ENCODE assay signal across 1 cellular context in genomic region chr17:58352018-58352842, GRCh38.
A peak's percentile ranks its signal among the peaks of the same experiment; 100 is the strongest.
TF ChIP-seq lines count a peak whose summit lies in the region.

SUPT4H1 (minus strand) TSS chr17:58352201; CDS start chr17:58352135, 66 bp downstream.

TF ChIP-seq in HEK293, 187 proteins besides CTCF, POLR2A, EP300 and RAD21 (continued from another document):
- TF ChIP-seq, protein P1, sequence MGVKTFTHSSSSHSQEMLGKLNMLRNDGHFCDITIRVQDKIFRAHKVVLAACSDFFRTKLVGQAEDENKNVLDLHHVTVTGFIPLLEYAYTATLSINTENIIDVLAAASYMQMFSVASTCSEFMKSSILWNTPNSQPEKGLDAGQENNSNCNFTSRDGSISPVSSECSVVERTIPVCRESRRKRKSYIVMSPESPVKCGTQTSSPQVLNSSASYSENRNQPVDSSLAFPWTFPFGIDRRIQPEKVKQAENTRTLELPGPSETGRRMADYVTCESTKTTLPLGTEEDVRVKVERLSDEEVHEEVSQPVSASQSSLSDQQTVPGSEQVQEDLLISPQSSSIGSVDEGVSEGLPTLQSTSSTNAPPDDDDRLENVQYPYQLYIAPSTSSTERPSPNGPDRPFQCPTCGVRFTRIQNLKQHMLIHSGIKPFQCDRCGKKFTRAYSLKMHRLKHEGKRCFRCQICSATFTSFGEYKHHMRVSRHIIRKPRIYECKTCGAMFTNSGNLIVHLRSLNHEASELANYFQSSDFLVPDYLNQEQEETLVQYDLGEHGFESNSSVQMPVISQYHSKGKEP (tag by site-specific recombination; IDR thresholded peaks at IDR 0.05) = peak; percentile 46; the same call in 1 of the 2 replicates
- TF ChIP-seq ZNF843 (tag by site-specific recombination; IDR thresholded peaks at IDR 0.05) (peak; percentile 29; the same call in 1 of the 2 replicates), ZNF146 (tag by site-specific recombination; IDR thresholded peaks at IDR 0.05) (no peak), ZNF114 (tag by site-specific recombination; IDR thresholded peaks at IDR 0.05) (no peak), ZNF423 (tag by site-specific recombination; IDR thresholded peaks at IDR 0.05) (0 out of 2 replicates have a peak, but pooled peaks have one; percentile 7), KLF10 (tag by site-specific recombination; IDR thresholded peaks at IDR 0.05) (peak; percentile 96), HOXD13 (CRISPR knock-in tag; IDR thresholded peaks at IDR 0.05; ENCODE audit: borderline replicate concordance) (0 out of 2 replicates have a peak, but pooled peaks have one; percentile 11), ZFP37 (tag by site-specific recombination; IDR thresholded peaks at IDR 0.05) (no peak), ZBTB8A (tag by site-specific recombination; IDR thresholded peaks at IDR 0.05) (peak; percentile 96), ZNF571 (tag by site-specific recombination; IDR thresholded peaks at IDR 0.05) (no peak), SP2 (tag by site-specific recombination; IDR thresholded peaks at IDR 0.05) (peak; percentile 89), ZBTB17 (tag by site-specific recombination; IDR thresholded peaks at IDR 0.05) (peak; percentile 75), ZNF341 (tag by site-specific recombination; IDR thresholded peaks at IDR 0.05; ENCODE audit: low read depth) (peak; percentile 64; the same call in 1 of the 2 replicates), ZNF660 (tag by site-specific recombination; IDR thresholded peaks at IDR 0.05) (peak; percentile 91), ZNF335 (tag by site-specific recombination; conservative IDR thresholded peaks at IDR 0.05) (peak; percentile 64), GLIS1 (tag by site-specific recombination; IDR thresholded peaks at IDR 0.05) (peak; percentile 67; the same call in 1 of the 2 replicates), ZNF830 (tag by site-specific recombination; IDR thresholded peaks at IDR 0.05; ENCODE audit: low read depth) (no peak), TCF7L2 (IDR thresholded peaks at IDR 0.05; ENCODE audit: borderline replicate concordance, low read depth, low read length) (peak; percentile 94), ZNF701 (tag by site-specific recombination; IDR thresholded peaks at IDR 0.05) (no peak), PRDM10 (tag by site-specific recombination; IDR thresholded peaks at IDR 0.05) (peak; percentile 93), ZNF239 (tag by site-specific recombination; IDR thresholded peaks at IDR 0.05) (no peak), ZNF548 (tag by site-specific recombination; IDR thresholded peaks at IDR 0.05) (no peak), SP7 (tag by site-specific recombination; IDR thresholded peaks at IDR 0.05) (peak; percentile 65), ZNF677 (tag by site-specific recombination; IDR thresholded peaks at IDR 0.05) (0 out of 2 replicates have a peak, but pooled peaks have one; percentile 27), ZNF791 (tag by site-specific recombination; IDR thresholded peaks at IDR 0.05) (no peak), ZNF792 (tag by site-specific recombination; IDR thresholded peaks at IDR 0.05) (no peak), YY1 (tag by site-specific recombination; IDR thresholded peaks at IDR 0.05) (peak; percentile 43; the same call in 1 of the 2 replicates), ZFP69B (tag by site-specific recombination; IDR thresholded peaks at IDR 0.05) (0 out of 2 replicates have a peak, but pooled peaks have one; percentile 34), ZNF19 (tag by site-specific recombination; IDR thresholded peaks at IDR 0.05; ENCODE audit: low read depth) (no peak), ZNF837 (tag by site-specific recombination; IDR thresholded peaks at IDR 0.05) (no peak), PRDM6 (tag by site-specific recombination; IDR thresholded peaks at IDR 0.05) (peak; percentile 9; the same call in 1 of the 2 replicates), SCRT1 (tag by site-specific recombination; IDR thresholded peaks at IDR 0.05; ENCODE audit: borderline replicate concordance) (no peak), ZXDB (tag by site-specific recombination; IDR thresholded peaks at IDR 0.05) (peak; percentile 72), IKZF3 (tag by site-specific recombination; IDR thresholded peaks at IDR 0.05) (peak; percentile 85), HOXC10 (CRISPR knock-in tag; IDR thresholded peaks at IDR 0.05) (no peak), RBAK (tag by site-specific recombination; IDR thresholded peaks at IDR 0.05) (no peak), ZSCAN16 (tag by site-specific recombination; IDR thresholded peaks at IDR 0.05) (no peak), ZNF362 (tag by site-specific recombination; IDR thresholded peaks at IDR 0.05) (no peak), GLI2 (tag by site-specific recombination; IDR thresholded peaks at IDR 0.05; ENCODE audit: borderline replicate concordance, low read depth) (no peak), PBX3 (CRISPR knock-in tag; IDR thresholded peaks at IDR 0.05) (0 out of 2 replicates have a peak, but pooled peaks have one; percentile 75), SETDB1 (IDR thresholded peaks at IDR 0.05; ENCODE audit: insufficient read length, low read length) (no peak), SP3 (tag by site-specific recombination; IDR thresholded peaks at IDR 0.05) (peak; percentile 96), EGR2 (tag by site-specific recombination; IDR thresholded peaks at IDR 0.05; ENCODE audit: low read depth) (no peak), KLF8 (tag by site-specific recombination; IDR thresholded peaks at IDR 0.05) (peak; percentile 77), KLF16 (tag by site-specific recombination; IDR thresholded peaks at IDR 0.05) (peak; percentile 15; the same call in 1 of the 2 replicates), ZBTB6 (tag by site-specific recombination; IDR thresholded peaks at IDR 0.05) (no peak), ZNF248 (tag by site-specific recombination; IDR thresholded peaks at IDR 0.05) (no peak)
- TF ChIP-seq, protein P2, sequence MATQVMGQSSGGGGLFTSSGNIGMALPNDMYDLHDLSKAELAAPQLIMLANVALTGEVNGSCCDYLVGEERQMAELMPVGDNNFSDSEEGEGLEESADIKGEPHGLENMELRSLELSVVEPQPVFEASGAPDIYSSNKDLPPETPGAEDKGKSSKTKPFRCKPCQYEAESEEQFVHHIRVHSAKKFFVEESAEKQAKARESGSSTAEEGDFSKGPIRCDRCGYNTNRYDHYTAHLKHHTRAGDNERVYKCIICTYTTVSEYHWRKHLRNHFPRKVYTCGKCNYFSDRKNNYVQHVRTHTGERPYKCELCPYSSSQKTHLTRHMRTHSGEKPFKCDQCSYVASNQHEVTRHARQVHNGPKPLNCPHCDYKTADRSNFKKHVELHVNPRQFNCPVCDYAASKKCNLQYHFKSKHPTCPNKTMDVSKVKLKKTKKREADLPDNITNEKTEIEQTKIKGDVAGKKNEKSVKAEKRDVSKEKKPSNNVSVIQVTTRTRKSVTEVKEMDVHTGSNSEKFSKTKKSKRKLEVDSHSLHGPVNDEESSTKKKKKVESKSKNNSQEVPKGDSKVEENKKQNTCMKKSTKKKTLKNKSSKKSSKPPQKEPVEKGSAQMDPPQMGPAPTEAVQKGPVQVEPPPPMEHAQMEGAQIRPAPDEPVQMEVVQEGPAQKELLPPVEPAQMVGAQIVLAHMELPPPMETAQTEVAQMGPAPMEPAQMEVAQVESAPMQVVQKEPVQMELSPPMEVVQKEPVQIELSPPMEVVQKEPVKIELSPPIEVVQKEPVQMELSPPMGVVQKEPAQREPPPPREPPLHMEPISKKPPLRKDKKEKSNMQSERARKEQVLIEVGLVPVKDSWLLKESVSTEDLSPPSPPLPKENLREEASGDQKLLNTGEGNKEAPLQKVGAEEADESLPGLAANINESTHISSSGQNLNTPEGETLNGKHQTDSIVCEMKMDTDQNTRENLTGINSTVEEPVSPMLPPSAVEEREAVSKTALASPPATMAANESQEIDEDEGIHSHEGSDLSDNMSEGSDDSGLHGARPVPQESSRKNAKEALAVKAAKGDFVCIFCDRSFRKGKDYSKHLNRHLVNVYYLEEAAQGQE (tag by site-specific recombination; IDR thresholded peaks at IDR 0.05) = no peak
